ENCODE assay signal across 22 cellular contexts in the genomic region with DNA sequence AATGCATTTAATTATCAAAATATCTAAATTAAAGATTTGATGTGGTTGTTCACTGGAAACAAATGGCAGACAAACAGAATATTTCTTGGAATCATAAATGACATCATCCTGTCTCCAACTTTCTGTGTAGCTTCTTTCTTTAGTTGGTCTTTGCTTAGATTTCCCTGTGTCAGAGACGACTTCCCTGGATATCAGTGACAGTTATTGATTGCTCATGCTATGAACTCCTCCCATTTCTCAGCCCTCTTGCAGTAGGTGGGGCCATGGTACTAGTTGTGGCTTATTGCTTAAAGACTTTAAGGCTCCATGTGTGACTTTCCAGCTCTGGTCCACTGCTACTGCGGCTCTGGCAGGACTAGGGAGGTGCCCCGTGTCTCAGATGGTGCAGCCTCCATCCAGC.
"Had no signal": no experiment of that assay in that cellular context is flagged by ENCODE, and none has a peak within 500 bp of the region (broad histone marks: within the 10 kb centered on the region; RNA-seq: fewer than 3 reads in every experiment).

No MANE protein-coding gene starts in this region.

- ATAC-seq: activated CD4-positive, CD25-positive, alpha-beta regulatory T cell treated with anti-CD3 and anti-CD28 coated beads, Interleukin-2, amount 50 U/mL, for 24 hours; activated CD8-positive, alpha-beta T cell treated with anti-CD3 and anti-CD28 coated beads, Interleukin-2, amount 10 ng/mL, durations not matched to agents 7 days and 5 days; SK-N-SH treated with all-trans-retinoic acid at 6 μM for 48 hours had no signal

- H3K27me3 ChIP-seq: adrenal gland, SJSA1 had no signal

- H3K9me3 ChIP-seq: adrenal gland, SJSA1 had no signal

- H3K27ac ChIP-seq: adrenal gland, SJSA1 had no signal

- H3K36me3 ChIP-seq: adrenal gland had no signal

- H3K4me3 ChIP-seq: adrenal gland, SJSA1 had no signal

- DNase-seq: activated CD4-positive, alpha-beta T cell treated with anti-CD3 and anti-CD28 coated beads for 4 hours; activated CD4-positive, alpha-beta T cell treated with anti-CD3 and anti-CD28 coated beads, Interleukin-2, amount 50 U/mL, for 4 hours; activated CD8-positive, alpha-beta memory T cell treated with anti-CD3 and anti-CD28 coated beads, Interleukin-2, amount 50 U/mL, for 48 hours; activated CD8-positive, alpha-beta T cell treated with anti-CD3 and anti-CD28 coated beads, Interleukin-2, amount 10 ng/mL, durations not matched to agents 7 days and 5 days; activated naive CD4-positive, alpha-beta T cell treated with anti-CD3 and anti-CD28 coated beads, Interleukin-2, amount 50 U/mL, for 16 hours; activated naive CD8-positive, alpha-beta T cell treated with anti-CD3 and anti-CD28 coated beads, Interleukin-2, amount 10 ng/mL, durations not matched to agents 7 days and 5 days; activated T-cell treated with anti-CD3 and anti-CD28 coated beads, Interleukin-2, amount 50 U/mL, for 1 hour; adrenal gland; anterior cingulate cortex; cerebellar nuclear complex; KG1; NCI-H1092; NCI-H1417; NCI-H2029; NCI-H2107; NCI-H2171 treated with DMSO at 0.1 percent for 48 hours; NCI-H226; NCI-H82; SHP77 had no signal
